In genomic region chr17:57517519-57518342, GRCh38 we compare ENCODE assay signal across 15 cellular contexts.
DNase-seq lines count a peak whose midpoint lies in the region; ATAC-seq and TF ChIP-seq lines count a peak whose summit lies in the region.
"Had no signal": no experiment of that assay in that cellular context is flagged by ENCODE, and none has a peak within 500 bp of the region (broad histone marks: within the 10 kb centered on the region; RNA-seq: fewer than 3 reads in every experiment).

No MANE protein-coding gene starts in this region.

- no peaks in the 10 kb centered on the region for H3K9me3 Mint-ChIP-seq in neural crest cell
- H3K9me3 Mint-ChIP-seq: T-cell had no signal

- H3K27me3 ChIP-seq in ectodermal cell (ENCODE audit: control insufficient read depth, insufficient read depth, low read length, poor library complexity, severe bottlenecking): no peaks in the 10 kb centered on the region
- H3K27me3 ChIP-seq: colonic mucosa, pancreas, stomach had no signal

- no peak for TF ChIP-seq CTCF in neural crest cell (conservative IDR thresholded peaks at IDR 0.05)

- H3K4me3 ChIP-seq in ectodermal cell (ENCODE audit: insufficient read depth, low read depth, low read length): no peak overlapping the region
- H3K4me3 ChIP-seq: colonic mucosa, pancreas, stomach had no signal

- H3K9me3 ChIP-seq in ectodermal cell (ENCODE audit: control insufficient read depth, low read length): no peaks in the 10 kb centered on the region
- H3K9me3 ChIP-seq: colonic mucosa, pancreas, stomach had no signal

- ATAC-seq in GM21390 (IDR thresholded peaks at IDR 0.05; ENCODE audit: unreplicated experiment): no peak
- ATAC-seq in GM19395 (IDR thresholded peaks at IDR 0.05; ENCODE audit: unreplicated experiment): no peak
- ATAC-seq: T-cell had no signal

- H3K4me3 Mint-ChIP-seq in neural crest cell: peak overlapping the region; percentile 56
- H3K4me3 Mint-ChIP-seq: T-cell had no signal

- no peaks in the 10 kb centered on the region for H3K36me3 ChIP-seq in ectodermal cell (ENCODE audit: control insufficient read depth, insufficient read depth, low read length)
- H3K36me3 ChIP-seq: colonic mucosa, pancreas, stomach had no signal

- peak overlapping the region; percentile 28 for H3K27ac Mint-ChIP-seq in neural crest cell (ENCODE audit: unreplicated experiment)
- H3K27ac Mint-ChIP-seq: T-cell had no signal

- peak overlapping the region; percentile 61 for H3K27ac ChIP-seq in ectodermal cell (ENCODE audit: insufficient read depth, low read depth, low read length, poor library complexity, severe bottlenecking)
- H3K27ac ChIP-seq: colonic mucosa, pancreas, stomach had no signal

- no peaks in the 10 kb centered on the region for H3K27me3 Mint-ChIP-seq in neural crest cell (ENCODE audit: low read depth)
- H3K27me3 Mint-ChIP-seq: T-cell had no signal

- H3K36me3 Mint-ChIP-seq in neural crest cell (ENCODE audit: low read depth): peaks cover 5% of the 10 kb centered on the region
- H3K36me3 Mint-ChIP-seq: T-cell had no signal

- WGBS in ectodermal cell, 2 experiments: 60 to 63% methylated on average over 5 to 7 of the region's 7 CpGs

- peaks cover 38% of the 10 kb centered on the region for H3K4me1 ChIP-seq in ectodermal cell (ENCODE audit: control insufficient read depth, insufficient read depth, low read length)
- H3K4me1 ChIP-seq: colonic mucosa had no signal

- H3K4me1 Mint-ChIP-seq in neural crest cell: peaks cover 77% of the 10 kb centered on the region

- DNase-seq in D341Med (ENCODE audit: low spot score): peak; percentile 74
- DNase-seq in LoVo (ENCODE audit: low spot score): peak; percentile 43
- DNase-seq in neural crest cell (ENCODE audit: low read depth, low spot score): no peak
- no peak for DNase-seq in SW480 (ENCODE audit: low spot score)
- no peak for DNase-seq in KG1 (lab: John Stamatoyannopoulos, UW)
- DNase-seq: activated gamma-delta T cell, Calu3, colonic mucosa, erythroblast, pancreas, stomach, T-cell had no signal

Comparison
In these comparisons a context has a peak if more than half of its experiments do, and no peak if none do; other contexts are left out.
1. DNase-seq: peak in D341Med (single experiment) and LoVo (single experiment); none in neural crest cell (single experiment), SW480 (single experiment) and KG1 (single experiment).